Comparison of ENCODE assay signal across 8 cellular contexts in the genomic region with DNA sequence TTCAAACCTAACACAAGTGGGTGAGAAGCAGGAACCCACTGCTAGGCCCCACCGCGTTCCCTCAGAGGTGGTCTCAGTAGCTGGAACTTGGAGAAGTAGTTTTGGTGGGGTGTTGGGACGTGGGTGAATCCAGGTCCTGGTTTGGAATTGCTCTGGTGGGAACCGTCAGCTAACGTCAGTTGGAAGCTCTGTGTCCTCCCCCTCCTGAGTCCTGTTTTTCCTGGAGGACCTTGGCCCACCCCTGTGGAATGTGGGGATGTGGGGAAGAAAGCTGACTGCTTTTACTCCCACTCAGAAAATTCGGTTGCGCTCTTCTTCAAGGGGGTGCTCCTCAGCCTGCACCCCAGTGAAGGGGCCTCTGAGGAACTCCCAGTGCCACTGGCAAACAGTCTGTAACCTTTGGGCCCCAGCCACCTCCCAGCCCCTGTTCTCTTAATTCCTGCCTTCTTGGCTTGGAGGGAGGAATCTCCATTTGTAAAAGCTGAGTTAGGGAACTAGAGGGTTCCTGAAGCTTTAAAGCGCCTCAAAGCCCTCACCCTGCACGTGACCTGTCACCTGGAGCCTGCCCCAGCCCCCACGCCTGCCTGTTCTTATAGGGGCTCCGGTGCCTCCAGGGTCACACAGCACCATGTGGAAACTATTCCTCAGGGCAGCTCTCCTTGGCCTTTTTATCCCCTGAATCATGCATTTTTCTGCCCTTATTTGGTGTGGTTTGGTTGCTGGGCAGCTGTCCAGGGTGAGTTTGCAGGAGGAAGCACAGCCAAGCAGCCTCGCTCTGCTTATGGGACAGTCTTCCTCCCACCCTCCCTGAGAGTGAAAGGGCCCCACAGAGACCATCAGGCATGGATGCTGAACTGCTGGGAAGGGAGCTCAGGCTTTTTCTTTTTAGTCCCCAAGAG. TPM values are rescaled to one million over a fixed set of nuclear protein-coding genes. Genes with fewer than 3 reads are reported as not detected.
A peak's percentile ranks its signal among the peaks of the same experiment; 100 is the strongest.
DNase-seq lines count a peak whose midpoint lies in the region; ATAC-seq and TF ChIP-seq lines count a peak whose summit lies in the region.

No MANE protein-coding gene starts in this region.

- peak in 1 of 2 donors; percentile 42 for TF ChIP-seq POLR2A in tibial nerve (IDR thresholded peaks at IDR 0.05)

- DNase-seq in AG10803 (ENCODE audit: low read depth) (peak; percentile 100), PC-9 (peak; percentile 87 to 95), lung (ENCODE audit: low spot score) (peak; percentile 86), tibial nerve (ENCODE audit: low spot score in 2 of 2) (peak; percentile 96 to 98), NCI-H2196 (lab: John Stamatoyannopoulos, UW; ENCODE audit: unreplicated experiment) (no peak), GM10266 (ENCODE audit: extremely low spot score) (no peak)
- no peak for DNase-seq in effector memory CD8-positive, alpha-beta T cell

- BruUV-seq in PC-9 (replicated peaks; lab: Mats Ljungman, UMichigan): TSS peak; percentile 79

- ATAC-seq in lung (ENCODE audit: insufficient read depth, low FRiP score): peak; percentile 44
- ATAC-seq in effector memory CD8-positive, alpha-beta T cell (replicated peaks): no peak

- no peaks in the 10 kb centered on the region for H3K36me3 Mint-ChIP-seq in effector memory CD8-positive, alpha-beta T cell (ENCODE audit: insufficient read depth)

- TF ChIP-seq EP300 in tibial nerve (IDR thresholded peaks at IDR 0.05): peak; percentile 64 to 95

- H3K27ac ChIP-seq in PC-9 (peak overlapping the region; percentile 89), lung (ENCODE audit: low read depth in 1 of 2, low read length in 1 of 2) (peak overlapping the region; percentile 87 to 95), tibial nerve (peak overlapping the region; percentile 85 to 94 (median 90))

- H3K79me2 ChIP-seq in PC-9 (ENCODE audit: low read depth): no peaks in the 10 kb centered on the region

- WGBS in lung, 2 donors: 31 to 41% methylated on average over 12 of the region's 12 CpGs
- 3 to 10% methylated on average over 12 of the region's 12 CpGs for WGBS in tibial nerve, 2 donors

- TF ChIP-seq CTCF in AG10803 (conservative IDR thresholded peaks at IDR 0.05; ENCODE audit: low read length) (no peak), PC-9 (conservative IDR thresholded peaks at IDR 0.05) (no peak), lung (IDR thresholded peaks at IDR 0.05; ENCODE audit: control extremely low read depth, extremely low read depth) (no peak), tibial nerve (IDR thresholded peaks at IDR 0.05) (peak in 1 of 5 experiments; percentile 23), GM10266 (IDR thresholded peaks at IDR 0.05; ENCODE audit: control insufficient read depth, insufficient read depth, low read depth, missing control alignments) (no peak)

- H3K4me3 ChIP-seq in AG10803 (ENCODE audit: low read length) (no peak overlapping the region), PC-9 (peak overlapping the region; percentile 5; the same call in 1 of the 2 replicates), endocrine pancreas (ENCODE audit: control insufficient read depth, insufficient read depth, low read length) (no peak overlapping the region), lung (no peak overlapping the region), tibial nerve (peak overlapping the region in 1 of 4 donors; percentile 8)

- H3K27me3 ChIP-seq in PC-9 (ENCODE audit: insufficient read depth, low read depth) (no peaks in the 10 kb centered on the region), endocrine pancreas (ENCODE audit: control insufficient read depth, insufficient read depth, low read length) (no peaks in the 10 kb centered on the region), lung (ENCODE audit: control insufficient read depth, insufficient read depth) (no peaks in the 10 kb centered on the region), tibial nerve (no peaks in the 10 kb centered on the region)

- no peak overlapping the region for H3K27ac Mint-ChIP-seq in effector memory CD8-positive, alpha-beta T cell

- no peak overlapping the region for H3K4me3 Mint-ChIP-seq in effector memory CD8-positive, alpha-beta T cell

- H3K27me3 Mint-ChIP-seq in effector memory CD8-positive, alpha-beta T cell: peaks cover 0 to 24% of the 10 kb centered on the region in 2 donors

- no peaks in the 10 kb centered on the region for H3K9me3 ChIP-seq in PC-9 (ENCODE audit: insufficient read depth, low read depth)
- H3K9me3 ChIP-seq in endocrine pancreas (ENCODE audit: control insufficient read depth, low read length): no peaks in the 10 kb centered on the region
- H3K9me3 ChIP-seq in lung (ENCODE audit: control insufficient read depth in 2 of 2, insufficient read depth in 1 of 2, low read length in 1 of 2): no peaks in the 10 kb centered on the region
- H3K9me3 ChIP-seq in tibial nerve: no peaks in the 10 kb centered on the region

- H3K4me1 ChIP-seq in PC-9 (replicated peaks; ENCODE audit: insufficient read depth) (peaks cover 53% of the 10 kb centered on the region), endocrine pancreas (ENCODE audit: control insufficient read depth, insufficient read depth, low read length) (peaks cover 9% of the 10 kb centered on the region), lung (ENCODE audit: control insufficient read depth in 2 of 2, insufficient read depth in 2 of 2, low read length in 2 of 2) (peaks cover 29 to 43% of the 10 kb centered on the region in 2 donors), tibial nerve (peaks cover 5 to 85% (median 65%) of the 10 kb centered on the region in 4 donors)

- H3F3A ChIP-seq in PC-9 (ENCODE audit: insufficient read depth, low read depth): peaks cover 49% of the 10 kb centered on the region

- no peak overlapping the region for H2AFZ ChIP-seq in PC-9

- CTCF ChIA-PET in PC-9 (lab: Charles Lee): interaction anchor here (0.6 to 2.3 kb wide), 2 partner anchors 7 to 48 kb away, joined by 3 to 18 read pairs; no protein-coding TSS in a partner anchor

- peak overlapping the region; percentile 44 for H3K9ac ChIP-seq in endocrine pancreas (ENCODE audit: control insufficient read depth, insufficient read depth, low read length)

- H3K9me2 ChIP-seq in PC-9 (ENCODE audit: insufficient read depth): no peaks in the 10 kb centered on the region

- no peaks in the 10 kb centered on the region for H3K9me3 Mint-ChIP-seq in effector memory CD8-positive, alpha-beta T cell

- intact Hi-C loops in PC-9 (cut with micrococcal nuclease; ENCODE audit: unreplicated experiment): loop anchor here (1.0 to 5.0 kb wide), 6 partner anchors 8 to 552 kb away; a partner anchor contains a TSS

- 0 out of 2 replicates have a peak, but pooled peaks cover 3% of the 10 kb centered on the region for H3K36me3 ChIP-seq in PC-9 (ENCODE audit: low read depth)
- peaks cover 14% of the 10 kb centered on the region for H3K36me3 ChIP-seq in endocrine pancreas (ENCODE audit: control insufficient read depth, insufficient read depth, low read length)
- H3K36me3 ChIP-seq in lung (ENCODE audit: control insufficient read depth in 2 of 2, insufficient read depth in 2 of 2, low read length in 2 of 2): peaks cover 0 to 24% of the 10 kb centered on the region in 2 donors
- H3K36me3 ChIP-seq in tibial nerve: peaks cover 0 to 9% (median 0%) of the 10 kb centered on the region in 3 donors

- H3K4me2 ChIP-seq in PC-9: peak overlapping the region; percentile 67

- no peaks in the 10 kb centered on the region for H4K20me1 ChIP-seq in PC-9 (ENCODE audit: insufficient read depth)

- POLR2A ChIA-PET in PC-9 (lab: Charles Lee; ENCODE audit: unreplicated experiment): interaction anchor here (0.6 to 2.0 kb wide), 11 partner anchors 13 to 841 kb away, joined by 3 to 18 read pairs (median 6); a partner anchor contains a TSS

- H3K4me1 Mint-ChIP-seq in effector memory CD8-positive, alpha-beta T cell (ENCODE audit: low read depth in 2 of 2): peaks cover 7 to 10% of the 10 kb centered on the region in 2 donors

RNA-seq across cellular contexts. Expression of a gene that starts 16.2 kb away (rescaled TPM):
- total RNA-seq in PC-9 (2021) (18.2 and 20.6 TPM in 2 replicates), lung (10 to 100 TPM; 16.8 to 69.8 TPM), tibial nerve (100 to 1,000 TPM in 1 of 4 donors, 10 to 100 TPM in 3; 52.3 to 115 (median 67.3) TPM)
- 10 to 100 TPM; 32.3 to 37.9 TPM for polyA plus RNA-seq in lung

RNA-seq across cellular contexts. Expression of a gene that starts 32.9 kb away (rescaled TPM):
- total RNA-seq in PC-9 (2021): 0.90 and 1.3 TPM in 2 replicates
- 1 to 10 TPM in 1 of 2 donors, under 1 TPM in 1; 0.98 to 1.3 TPM for total RNA-seq in lung
- 1 to 10 TPM; 1.8 to 2.4 TPM for polyA plus RNA-seq in lung
- 1 to 10 TPM in 3 of 4 donors, under 1 TPM in 1; 0.78 to 4.4 (median 3.7) TPM for total RNA-seq in tibial nerve

RNA-seq across cellular contexts. Expression of a gene that starts 42.2 kb away (rescaled TPM):
- 133 and 152 TPM in 2 replicates for total RNA-seq in PC-9 (2021)
- total RNA-seq in lung: 10 to 100 TPM; 25.9 to 93.2 TPM
- 10 to 100 TPM; 57.3 to 71.3 TPM for polyA plus RNA-seq in lung
- total RNA-seq in tibial nerve: 10 to 100 TPM; 22.9 to 33.9 (median 25.5) TPM

RNA-seq across cellular contexts. Expression of a gene that starts 47.1 kb away (rescaled TPM):
- 20.0 and 26.0 TPM in 2 replicates for total RNA-seq in PC-9 (2021)
- 10 to 100 TPM; 31.9 to 69.7 TPM for total RNA-seq in lung
- polyA plus RNA-seq in lung: 10 to 100 TPM; 61.8 to 71.6 TPM
- 10 to 100 TPM; 31.8 to 44.4 (median 39.1) TPM for total RNA-seq in tibial nerve

RNA-seq across cellular contexts. Expression of a gene that starts 57.7 kb away (rescaled TPM):
- 10.2 and 13.4 TPM in 2 replicates for total RNA-seq in PC-9 (2021)
- total RNA-seq in lung: 1 to 10 TPM; 3.4 to 7.5 TPM
- polyA plus RNA-seq in lung: 1 to 10 TPM; 3.7 to 4.3 TPM
- 1 to 10 TPM; 4.9 to 9.0 (median 7.4) TPM for total RNA-seq in tibial nerve

Comparison
In these comparisons a context has a peak if more than half of its experiments do, and no peak if none do; other contexts are left out.
1. DNase-seq: peak in AG10803 (single experiment), PC-9 (2 of 2), lung (single experiment) and tibial nerve (2 of 2); none in NCI-H2196 (single experiment), effector memory CD8-positive, alpha-beta T cell (0 of 3) and GM10266 (single experiment).
2. Peak in every context shown above with its lines, with median percentiles within 50 percentile points of each other: H3K27ac ChIP-seq.